Comparison of ENCODE assay signal across 17 cellular contexts in genomic region chr1:24870551-24871195, GRCh38. TPM values are rescaled to one million over a fixed set of nuclear protein-coding genes. Genes with fewer than 3 reads are reported as not detected.
A peak's percentile ranks its signal among the peaks of the same experiment; 100 is the strongest.
DNase-seq lines count a peak whose midpoint lies in the region; ATAC-seq and TF ChIP-seq lines count a peak whose summit lies in the region.
"Had no signal": no experiment of that assay in that cellular context is flagged by ENCODE, and none has a peak within 500 bp of the region (broad histone marks: within the 10 kb centered on the region; RNA-seq: fewer than 3 reads in every experiment).

No MANE protein-coding gene starts in this region.

- intact Hi-C loops in natural killer cell (cut with micrococcal nuclease): no loop called here

- H3K9me3 Mint-ChIP-seq in activated T-cell treated with anti-CD3 and anti-CD28 coated beads, Interleukin-2, amount 50 U/mL, for 72 hours: no peaks in the 10 kb centered on the region
- H3K9me3 Mint-ChIP-seq in natural killer cell: no peaks in the 10 kb centered on the region
- H3K9me3 Mint-ChIP-seq: activated T-helper 2 cell treated with anti-CD3 and anti-CD28 coated beads, Interferon-gamma antibody, Interleukin-2, Interleukin-4, amounts not matched to agents 10 μg/mL and 5 μg/mL and 100 μg/mL, durations not matched to agents 14 hours and 24 hours and 36 hours; H9 had no signal

- peaks cover 13% of the 10 kb centered on the region for H3K27me3 Mint-ChIP-seq in activated T-cell treated with anti-CD3 and anti-CD28 coated beads, Interleukin-2, amount 50 U/mL, for 72 hours (ENCODE audit: low read depth)
- no peaks in the 10 kb centered on the region for H3K27me3 Mint-ChIP-seq in natural killer cell (ENCODE audit: low read depth in 2 of 2)

- ATAC-seq in activated T-cell treated with anti-CD3 and anti-CD28 coated beads, Interleukin-2, amount 50 U/mL, for 72 hours (replicated peaks in 1 of 2): peak in 1 of 2 donors; percentile 35
- ATAC-seq in natural killer cell (peak in 2 of 3 donors; percentile 60 to 64), GM18498 (IDR thresholded peaks at IDR 0.05; ENCODE audit: unreplicated experiment) (no peak)
- ATAC-seq: A549 had no signal

- CTCF ChIA-PET in GM10248 (lab: Yijun Ruan, JAX): interaction anchor here (1.1 to 1.9 kb wide), 2 partner anchors 15 to 23 kb away, joined by 3 to 5 read pairs; no protein-coding TSS in a partner anchor
- CTCF ChIA-PET in RWPE1 (lab: Yijun Ruan, JAX): no interaction called here

- peak overlapping the region; percentile 10 to 49 for H3K4me3 Mint-ChIP-seq in activated T-cell treated with anti-CD3 and anti-CD28 coated beads, Interleukin-2, amount 50 U/mL, for 72 hours
- H3K4me3 Mint-ChIP-seq in natural killer cell: peak overlapping the region; percentile 81
- H3K4me3 Mint-ChIP-seq: H9 had no signal

- H3K36me3 Mint-ChIP-seq in activated T-cell treated with anti-CD3 and anti-CD28 coated beads, Interleukin-2, amount 50 U/mL, for 72 hours (ENCODE audit: insufficient read depth in 2 of 2): no peaks in the 10 kb centered on the region
- no peaks in the 10 kb centered on the region for H3K36me3 Mint-ChIP-seq in natural killer cell

- H3K27ac Mint-ChIP-seq in activated T-cell treated with anti-CD3 and anti-CD28 coated beads, Interleukin-2, amount 50 U/mL, for 72 hours: no peak overlapping the region
- peak overlapping the region; percentile 68 to 74 for H3K27ac Mint-ChIP-seq in natural killer cell
- H3K27ac Mint-ChIP-seq: activated T-helper 2 cell treated with anti-CD3 and anti-CD28 coated beads, Interferon-gamma antibody, Interleukin-2, Interleukin-4, amounts not matched to agents 10 μg/mL and 5 μg/mL and 100 μg/mL, durations not matched to agents 14 hours and 24 hours and 36 hours had no signal

- H3K4me1 Mint-ChIP-seq in activated T-cell treated with anti-CD3 and anti-CD28 coated beads, Interleukin-2, amount 50 U/mL, for 72 hours (ENCODE audit: low read depth): peaks cover 16% of the 10 kb centered on the region
- H3K4me1 Mint-ChIP-seq in natural killer cell: peaks cover 53 to 54% of the 10 kb centered on the region in 2 donors

- TF ChIP-seq CTCF in GM10248 (IDR thresholded peaks at IDR 0.05; ENCODE audit: control extremely low read depth, extremely low read depth, low read depth, missing control alignments): no peak
- TF ChIP-seq CTCF in natural killer cell (IDR thresholded peaks at IDR 0.05): no peak
- no peak for TF ChIP-seq CTCF in RWPE1 (conservative IDR thresholded peaks at IDR 0.05; ENCODE audit: low read depth)

- DNase-seq in activated CD4-positive, alpha-beta T cell treated with anti-CD3 and anti-CD28 coated beads, Interleukin-2, amount 50 U/mL, for 1 hour: peak; percentile 4
- no peak for DNase-seq in activated CD4-positive, alpha-beta T cell treated with anti-CD3 and anti-CD28 coated beads for 4 hours
- DNase-seq in GM10248 (ENCODE audit: extremely low spot score): peak; percentile 58
- peak in 1 of 2 donors; percentile 22 for DNase-seq in activated T-cell treated with anti-CD3 and anti-CD28 coated beads, Interleukin-2, amount 50 U/mL, for 72 hours
- peak; percentile 21 for DNase-seq in natural killer cell
- DNase-seq in SIG-M5 treated with dmso at 0.1 percent for 504 hours (lab: John Stamatoyannopoulos, UW; ENCODE audit: unreplicated experiment): no peak
- DNase-seq in RWPE1 (ENCODE audit: low spot score): no peak
- DNase-seq: foreskin fibroblast, H9, mammary epithelial cell, NCI-H446 had no signal

- POLR2A ChIA-PET in GM10248 (lab: Yijun Ruan, JAX) (no interaction called here), RWPE1 (lab: Yijun Ruan, JAX; ENCODE audit: low non-redundant PET) (no interaction called here)

- H3K27ac ChIP-seq in RWPE1: no peak overlapping the region
- H3K27ac ChIP-seq: A549, KMS-11, neutrophil, VCaP had no signal

RNA-seq across cellular contexts. Expression of gene RUNX3, which starts 59.4 kb away (rescaled TPM):
- total RNA-seq in activated T-cell treated with anti-CD3 and anti-CD28 coated beads, Interleukin-2, amount 50 U/mL, for 72 hours: 100 to 1,000 TPM; 254 to 298 TPM
- total RNA-seq in natural killer cell: 100 to 1,000 TPM; 537 to 630 (median 601) TPM

Comparison
In these comparisons a context has a peak if more than half of its experiments do, and no peak if none do; other contexts are left out.
1. DNase-seq: peak in activated CD4-positive, alpha-beta T cell treated with anti-CD3 and anti-CD28 coated beads, Interleukin-2, amount 50 U/mL, for 1 hour (single experiment), GM10248 (single experiment) and natural killer cell (single experiment); none in activated CD4-positive, alpha-beta T cell treated with anti-CD3 and anti-CD28 coated beads for 4 hours (0 of 2), SIG-M5 treated with dmso at 0.1 percent for 504 hours (single experiment) and RWPE1 (single experiment).